Comparison of ENCODE assay signal across 8 cellular contexts in genomic region chr20:59955131-59955796, GRCh38. TPM values are rescaled to one million over a fixed set of nuclear protein-coding genes. Genes with fewer than 3 reads are reported as not detected.
DNase-seq lines count a peak whose midpoint lies in the region; ATAC-seq and TF ChIP-seq lines count a peak whose summit lies in the region.

No MANE protein-coding gene starts in this region.

- no peaks in the 10 kb centered on the region for H3K4me1 Mint-ChIP-seq in HFFc6 (ENCODE audit: low read depth)
- no peaks in the 10 kb centered on the region for H3K4me1 Mint-ChIP-seq in activated T-cell treated with anti-CD3 and anti-CD28 coated beads, Interleukin-2, amount 50 U/mL, for 4 hours (ENCODE audit: low read depth)

- TF ChIP-seq CTCF in HFFc6 (IDR thresholded peaks at IDR 0.05) (peak; percentile 57), RWPE2 (IDR thresholded peaks at IDR 0.05; ENCODE audit: poor library complexity, severe bottlenecking) (peak; percentile 81), kidney epithelial cell (IDR thresholded peaks at IDR 0.05; ENCODE audit: insufficient read depth, low read length, poor library complexity, severe bottlenecking) (peak; percentile 28)

- H3K27me3 ChIP-seq in RWPE2 (ENCODE audit: insufficient read depth, poor library complexity, severe bottlenecking) (no peaks in the 10 kb centered on the region), kidney epithelial cell (ENCODE audit: control insufficient read depth, insufficient read depth, low read length) (peaks cover 2% of the 10 kb centered on the region)

- H3K36me3 Mint-ChIP-seq in HFFc6 (ENCODE audit: low read depth) = no peaks in the 10 kb centered on the region
- H3K36me3 Mint-ChIP-seq in activated T-cell treated with anti-CD3 and anti-CD28 coated beads, Interleukin-2, amount 50 U/mL, for 4 hours (ENCODE audit: insufficient read depth) = peaks cover 3% of the 10 kb centered on the region

- H3K4me3 ChIP-seq in RWPE2 (ENCODE audit: severe bottlenecking) = no peak overlapping the region
- H3K4me3 ChIP-seq in kidney epithelial cell (ENCODE audit: low read depth, low read length) = no peak overlapping the region

- H3K36me3 ChIP-seq in RWPE2 (ENCODE audit: low read depth) (no peaks in the 10 kb centered on the region), kidney epithelial cell (ENCODE audit: control insufficient read depth, insufficient read depth, low read length) (no peaks in the 10 kb centered on the region)

- no peak overlapping the region for H3K27ac ChIP-seq in RWPE2 (ENCODE audit: poor library complexity, severe bottlenecking)

- no peaks in the 10 kb centered on the region for H3K9me3 ChIP-seq in RWPE2 (ENCODE audit: severe bottlenecking)

- no peaks in the 10 kb centered on the region for H3K4me1 ChIP-seq in RWPE2 (ENCODE audit: insufficient read depth, poor library complexity, severe bottlenecking)

- ATAC-seq in RWPE2 (ENCODE audit: low read depth) (peak; percentile 67), GM21367 (IDR thresholded peaks at IDR 0.05; ENCODE audit: unreplicated experiment) (no peak), HG02981 (IDR thresholded peaks at IDR 0.05; ENCODE audit: unreplicated experiment) (no peak), GM21717 (IDR thresholded peaks at IDR 0.05; ENCODE audit: unreplicated experiment) (no peak)
- no peak for ATAC-seq in activated T-cell treated with anti-CD3 and anti-CD28 coated beads, Interleukin-2, amount 50 U/mL, for 4 hours

- DNase-seq in CD1c-positive myeloid dendritic cell (ENCODE audit: extremely low spot score) = peak; percentile 17
- DNase-seq in HFFc6 = peak; percentile 20
- no peak for DNase-seq in RWPE2 (ENCODE audit: low spot score)
- no peak for DNase-seq in kidney epithelial cell (ENCODE audit: low read depth)
- no peak for DNase-seq in activated T-cell treated with anti-CD3 and anti-CD28 coated beads, Interleukin-2, amount 50 U/mL, for 4 hours

- no peaks in the 10 kb centered on the region for H3K9me3 Mint-ChIP-seq in HFFc6
- no peaks in the 10 kb centered on the region for H3K9me3 Mint-ChIP-seq in activated T-cell treated with anti-CD3 and anti-CD28 coated beads, Interleukin-2, amount 50 U/mL, for 4 hours

- H3K27me3 Mint-ChIP-seq in HFFc6 (ENCODE audit: insufficient read depth) = peaks cover 1% of the 10 kb centered on the region
- H3K27me3 Mint-ChIP-seq in activated T-cell treated with anti-CD3 and anti-CD28 coated beads, Interleukin-2, amount 50 U/mL, for 4 hours (ENCODE audit: low read depth) = no peaks in the 10 kb centered on the region

- no peak overlapping the region for H3K4me3 Mint-ChIP-seq in HFFc6
- no peak overlapping the region for H3K4me3 Mint-ChIP-seq in activated T-cell treated with anti-CD3 and anti-CD28 coated beads, Interleukin-2, amount 50 U/mL, for 4 hours

- H3K27ac Mint-ChIP-seq in HFFc6 = no peak overlapping the region

RNA-seq across cellular contexts. Expression of gene CDH26, which starts 3.0 kb away (rescaled TPM):
- total RNA-seq in HFFc6 (2021; fragmentation: NEBNext Ultra II Directional; extraction: Animal tissue kit (Norgen Biotek cat#: 25700)) = under 1 TPM in 2 of 6 experiments, not detected in 4; 0.17 to 0.27 TPM
- total RNA-seq in kidney epithelial cell = 0.29 and 0.48 TPM in 2 replicates
- total RNA-seq in activated T-cell treated with anti-CD3 and anti-CD28 coated beads, Interleukin-2, amount 50 U/mL, for 4 hours = 1 to 10 TPM in 1 of 3 donors, under 1 TPM in 2; 0.58 to 1.6 (median 0.84) TPM

RNA-seq across cellular contexts. Expression of gene FAM217B, which starts 15.1 kb away (rescaled TPM):
- 10 to 100 TPM; 16.6 to 20.0 (median 18.6) TPM for total RNA-seq in HFFc6 (2021; fragmentation: NEBNext Ultra II Directional; extraction: Animal tissue kit (Norgen Biotek cat#: 25700))
- total RNA-seq in kidney epithelial cell = 8.9 and 10.8 TPM in 2 replicates
- 10 to 100 TPM; 21.6 to 26.6 (median 23.3) TPM for total RNA-seq in activated T-cell treated with anti-CD3 and anti-CD28 coated beads, Interleukin-2, amount 50 U/mL, for 4 hours

RNA-seq across cellular contexts. Expression of gene PPP1R3D, which starts 15.2 kb away (rescaled TPM):
- total RNA-seq in HFFc6 (2021; fragmentation: NEBNext Ultra II Directional; extraction: Animal tissue kit (Norgen Biotek cat#: 25700)) = 1 to 10 TPM; 5.6 to 6.8 (median 6.2) TPM
- total RNA-seq in kidney epithelial cell = 5.5 and 6.8 TPM in 2 replicates
- 1 to 10 TPM; 3.5 to 4.2 (median 4.1) TPM for total RNA-seq in activated T-cell treated with anti-CD3 and anti-CD28 coated beads, Interleukin-2, amount 50 U/mL, for 4 hours

RNA-seq across cellular contexts. Expression of gene SYCP2, which starts 21.8 kb away (rescaled TPM):
- total RNA-seq in HFFc6 (2021; fragmentation: NEBNext Ultra II Directional; extraction: Animal tissue kit (Norgen Biotek cat#: 25700)) = 1 to 10 TPM in 1 of 6 experiments, under 1 TPM in 5; 0.23 to 1.1 (median 0.56) TPM
- 1.0 and 2.3 TPM in 2 replicates for total RNA-seq in kidney epithelial cell
- total RNA-seq in activated T-cell treated with anti-CD3 and anti-CD28 coated beads, Interleukin-2, amount 50 U/mL, for 4 hours = 1 to 10 TPM; 1.1 to 2.5 (median 2.1) TPM

Comparison
In these comparisons a context has a peak if more than half of its experiments do, and no peak if none do; other contexts are left out.
1. DNase-seq: peak in CD1c-positive myeloid dendritic cell (single experiment) and HFFc6 (single experiment); none in RWPE2 (single experiment), kidney epithelial cell (single experiment) and activated T-cell treated with anti-CD3 and anti-CD28 coated beads, Interleukin-2, amount 50 U/mL, for 4 hours (single experiment).
2. CTCF ChIP-seq: peak in every context shown above with its lines; median percentile 81 in RWPE2; 57 in HFFc6; 28 in kidney epithelial cell.